ENCODE assay signal across 8 cellular contexts in the genomic region with DNA sequence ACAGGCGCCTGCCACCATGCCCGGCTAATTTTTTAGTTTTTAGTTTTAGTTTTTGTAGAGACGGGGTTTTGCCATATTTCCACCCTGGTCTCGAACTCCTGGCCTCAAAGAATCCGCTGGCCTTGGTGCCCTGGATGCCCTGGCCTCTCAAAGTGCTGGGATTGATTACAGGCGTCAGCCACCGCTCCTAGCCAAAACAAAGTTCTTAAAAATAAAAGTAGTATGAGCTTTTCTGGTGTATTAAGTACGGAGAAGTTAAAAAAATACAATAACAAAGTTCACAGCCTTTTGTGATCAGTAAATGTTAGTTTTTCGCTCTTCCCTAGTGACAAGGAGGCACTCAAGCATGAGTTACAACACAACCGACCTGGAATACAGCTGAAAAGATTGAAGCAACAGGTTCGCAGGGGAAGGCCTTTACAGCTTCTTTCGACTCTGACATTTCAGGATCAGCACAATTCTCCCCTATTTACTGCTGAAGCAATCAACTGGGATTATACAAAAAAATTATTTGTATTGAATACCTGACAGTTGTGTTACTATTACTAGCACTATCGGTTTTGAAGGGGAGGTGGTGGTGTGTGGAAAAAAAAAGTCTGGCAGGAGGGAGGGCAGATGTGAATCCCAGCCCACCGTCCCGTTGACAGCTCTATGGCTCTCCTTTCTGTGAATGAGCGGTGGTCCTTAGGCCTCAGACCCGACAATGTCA. TPM values are rescaled to one million over a fixed set of nuclear protein-coding genes. Genes with fewer than 3 reads are reported as not detected.
A peak's percentile ranks its signal among the peaks of the same experiment; 100 is the strongest.
DNase-seq lines count a peak whose midpoint lies in the region; TF ChIP-seq lines count a peak whose summit lies in the region.

No MANE protein-coding gene starts in this region.

- no peaks in the 10 kb centered on the region for H3K9me3 ChIP-seq in esophagus muscularis mucosa
- H3K9me3 ChIP-seq in trophoblast cell (ENCODE audit: insufficient read depth, low read depth, low read length): peaks cover 2% of the 10 kb centered on the region

- peak overlapping the region; percentile 35 for H3K9ac ChIP-seq in trophoblast cell (ENCODE audit: low read length)

- H3K4me1 ChIP-seq in esophagus muscularis mucosa (peaks cover 7 to 30% (median 28%) of the 10 kb centered on the region in 4 donors), trophoblast cell (ENCODE audit: control insufficient read depth in 1 of 2, insufficient read depth in 2 of 2, low read length in 2 of 2) (peaks cover 0 to 5% of the 10 kb centered on the region in 2 experiments)

- CTCF ChIA-PET in RWPE1 (lab: Yijun Ruan, JAX): interaction anchor here (0.5 to 2.9 kb wide), 11 partner anchors 11 to 153 kb away, joined by 3 to 31 read pairs (median 3); no protein-coding TSS in a partner anchor

- no peak overlapping the region for H2AK5ac ChIP-seq in trophoblast cell (ENCODE audit: low read length)

- no peaks in the 10 kb centered on the region for H3K27me3 ChIP-seq in H7 (ENCODE audit: control insufficient read depth, insufficient read depth, low read length)
- no peaks in the 10 kb centered on the region for H3K27me3 ChIP-seq in esophagus muscularis mucosa
- peaks cover 2% of the 10 kb centered on the region for H3K27me3 ChIP-seq in trophoblast cell (ENCODE audit: insufficient read depth, low read length)

- H4K8ac ChIP-seq in trophoblast cell (ENCODE audit: low read depth, low read length): peak overlapping the region; percentile 89

- H3K79me2 ChIP-seq in trophoblast cell (ENCODE audit: control insufficient read depth, insufficient read depth, low read length, poor library complexity): peaks cover 13% of the 10 kb centered on the region

- H3K27ac ChIP-seq in RWPE1: peak overlapping the region; percentile 89
- H3K27ac ChIP-seq in esophagus muscularis mucosa (replicated peaks in 1 of 4): peak overlapping the region; percentile 84 to 94 (median 91)
- peak overlapping the region; percentile 73 for H3K27ac ChIP-seq in trophoblast cell (ENCODE audit: low read depth, low read length)

- H3K4me2 ChIP-seq in trophoblast cell (ENCODE audit: low read length): peak overlapping the region; percentile 71

- peak overlapping the region; percentile 70 for H2BK120ac ChIP-seq in trophoblast cell (ENCODE audit: insufficient read depth, low read length, poor library complexity)

- peak overlapping the region; percentile 73 for H2AFZ ChIP-seq in trophoblast cell (ENCODE audit: insufficient read depth, low read length, poor library complexity)

- intact Hi-C loops in esophagus muscularis mucosa (cut with DNase I): loop anchor here (5.0 kb wide), 3 partner anchors 52 to 527 kb away; no protein-coding TSS in a partner anchor

- WGBS in esophagus muscularis mucosa: 43% methylated on average over 17 of the region's 17 CpGs
- no CpG with 5 or more reads among the region's 17 CpGs for WGBS in trophoblast cell (ENCODE audit: extremely low coverage, insufficient coverage, insufficient read length)

- peak overlapping the region; percentile 64 for H3K4ac ChIP-seq in trophoblast cell (ENCODE audit: low read depth, low read length)

- H2BK12ac ChIP-seq in trophoblast cell (ENCODE audit: low read length): peak overlapping the region; percentile 91

- H4K12ac ChIP-seq in trophoblast cell (ENCODE audit: low read depth, low read length): no peak overlapping the region

- H3K4me3 ChIP-seq in H7 (ENCODE audit: insufficient read depth, low read depth, low read length) (peak overlapping the region; percentile 49), esophagus muscularis mucosa (peak overlapping the region; percentile 95 to 100 (median 98)), trophoblast cell (ENCODE audit: low read depth, low read length) (peak overlapping the region; percentile 64)

- H3K23ac ChIP-seq in trophoblast cell (ENCODE audit: low read length): no peak overlapping the region

- DNase-seq in H7 (no peak), RWPE1 (ENCODE audit: low spot score) (no peak), esophagus muscularis mucosa (ENCODE audit: extremely low spot score) (no peak), trophoblast cell (no peak), islet precursor cell (no peak), NCI-H2029 (lab: John Stamatoyannopoulos, UW) (no peak), cortex of kidney (lab: John Stamatoyannopoulos, UW) (no peak)
- DNase-seq in stimulated activated CD4-positive, alpha-beta T cell treated with anti-CD3 and anti-CD28 coated beads, Interleukin-4, amount 100 ng/mL, for 4 hours: no peak

- H3K18ac ChIP-seq in trophoblast cell (ENCODE audit: low read length): peak overlapping the region; percentile 95

- TF ChIP-seq POLR2A in esophagus muscularis mucosa (IDR thresholded peaks at IDR 0.05; ENCODE audit: low read depth): no peak

- H3K14ac ChIP-seq in trophoblast cell (ENCODE audit: low read length): peak overlapping the region; percentile 80

- peak overlapping the region; percentile 51 for H4K91ac ChIP-seq in trophoblast cell (ENCODE audit: low read depth, low read length)

- TF ChIP-seq EP300 in esophagus muscularis mucosa (IDR thresholded peaks at IDR 0.05): no peak

- H3K36me3 ChIP-seq in H7 (replicated peaks; ENCODE audit: control insufficient read depth, insufficient read depth, low read length) (no peaks in the 10 kb centered on the region), esophagus muscularis mucosa (no peaks in the 10 kb centered on the region), trophoblast cell (ENCODE audit: control insufficient read depth in 1 of 2, insufficient read depth in 2 of 2, low read length in 2 of 2) (no peaks in the 10 kb centered on the region)

- POLR2A ChIA-PET in RWPE1 (lab: Yijun Ruan, JAX; ENCODE audit: low non-redundant PET): interaction anchor here (1.8 kb wide), 1 partner anchor 65 kb away, joined by 5 read pairs; a partner anchor contains a TSS

- H3K79me1 ChIP-seq in trophoblast cell (ENCODE audit: low read length): peaks cover 14% of the 10 kb centered on the region

- TF ChIP-seq CTCF in RWPE1 (conservative IDR thresholded peaks at IDR 0.05; ENCODE audit: low read depth) (no peak), esophagus muscularis mucosa (IDR thresholded peaks at IDR 0.05) (no peak)

- peak overlapping the region; percentile 54 for H2BK5ac ChIP-seq in trophoblast cell (ENCODE audit: low read depth, low read length, poor library complexity)

RNA-seq across cellular contexts. Expression of a gene that starts 0.9 kb away (rescaled TPM):
- total RNA-seq in H7 (2014; rRNA removed; shearing (Covaris generic)): 94.4 and 126 TPM in 2 replicates
- 10 to 100 TPM; 38.4 to 58.1 (median 50.7) TPM for total RNA-seq in esophagus muscularis mucosa
- 64.2 and 64.7 TPM in 2 replicates for polyA plus RNA-seq in trophoblast cell (2013)
